ENCODE assay signal across 1 cellular context in the genomic region with DNA sequence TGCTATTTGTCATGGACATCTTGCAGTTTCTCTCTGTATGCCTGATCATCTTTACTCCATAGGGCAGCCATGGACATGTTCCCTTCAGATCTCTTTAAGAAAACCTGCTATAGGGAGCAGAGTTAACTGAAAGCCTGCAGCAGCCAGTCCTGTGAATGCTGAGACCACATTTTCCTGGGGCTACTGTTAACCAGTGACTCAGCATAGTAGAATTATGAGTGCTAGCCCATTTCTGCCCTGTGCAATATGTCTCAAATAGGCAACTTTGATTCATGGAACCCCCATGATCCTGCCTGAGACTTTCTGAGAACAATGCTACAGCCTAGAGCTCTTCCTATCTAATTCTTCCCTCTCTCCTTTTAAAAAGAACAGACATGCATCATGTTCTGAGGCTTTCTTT.
TF ChIP-seq lines count a peak whose summit lies in the region.

No MANE protein-coding gene starts in this region.

TF ChIP-seq in HepG2, 621 proteins besides CTCF, POLR2A, EP300 and RAD21:
- TF ChIP-seq AHDC1 (CRISPR knock-in tag; IDR thresholded peaks at IDR 0.05; ENCODE audit: borderline replicate concordance) (no peak), MLLT10 (CRISPR knock-in tag; IDR thresholded peaks at IDR 0.05) (no peak), ZNF17 (CRISPR knock-in tag; IDR thresholded peaks at IDR 0.05) (no peak), THRA (CRISPR knock-in tag; IDR thresholded peaks at IDR 0.05; ENCODE audit: borderline replicate concordance) (no peak), ZNF691 (CRISPR knock-in tag; IDR thresholded peaks at IDR 0.05; ENCODE audit: borderline replicate concordance, low read depth) (no peak), HMGA1 (CRISPR knock-in tag; conservative IDR thresholded peaks at IDR 0.05) (no peak), ZNF740 (CRISPR knock-in tag; IDR thresholded peaks at IDR 0.05) (no peak), ZBTB38 (CRISPR knock-in tag; IDR thresholded peaks at IDR 0.05) (no peak), ZNF7 (CRISPR knock-in tag; IDR thresholded peaks at IDR 0.05) (no peak), MZF1 (CRISPR knock-in tag; IDR thresholded peaks at IDR 0.05; ENCODE audit: borderline replicate concordance) (no peak)
- TF ChIP-seq, protein P1, sequence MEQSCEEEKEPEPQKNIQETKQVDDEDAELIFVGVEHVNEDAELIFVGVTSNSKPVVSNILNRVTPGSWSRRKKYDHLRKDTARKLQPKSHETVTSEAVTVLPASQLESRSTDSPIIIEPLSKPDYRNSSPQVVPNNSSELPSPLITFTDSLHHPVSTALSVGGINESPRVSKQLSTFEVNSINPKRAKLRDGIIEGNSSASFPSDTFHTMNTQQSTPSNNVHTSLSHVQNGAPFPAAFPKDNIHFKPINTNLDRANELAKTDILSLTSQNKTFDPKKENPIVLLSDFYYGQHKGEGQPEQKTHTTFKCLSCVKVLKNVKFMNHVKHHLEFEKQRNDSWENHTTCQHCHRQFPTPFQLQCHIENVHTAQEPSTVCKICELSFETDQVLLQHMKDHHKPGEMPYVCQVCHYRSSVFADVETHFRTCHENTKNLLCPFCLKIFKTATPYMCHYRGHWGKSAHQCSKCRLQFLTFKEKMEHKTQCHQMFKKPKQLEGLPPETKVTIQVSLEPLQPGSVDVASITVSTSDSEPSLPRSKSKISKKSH (CRISPR knock-in tag; IDR thresholded peaks at IDR 0.05; ENCODE audit: borderline replicate concordance) = no peak
- TF ChIP-seq, protein P2, sequence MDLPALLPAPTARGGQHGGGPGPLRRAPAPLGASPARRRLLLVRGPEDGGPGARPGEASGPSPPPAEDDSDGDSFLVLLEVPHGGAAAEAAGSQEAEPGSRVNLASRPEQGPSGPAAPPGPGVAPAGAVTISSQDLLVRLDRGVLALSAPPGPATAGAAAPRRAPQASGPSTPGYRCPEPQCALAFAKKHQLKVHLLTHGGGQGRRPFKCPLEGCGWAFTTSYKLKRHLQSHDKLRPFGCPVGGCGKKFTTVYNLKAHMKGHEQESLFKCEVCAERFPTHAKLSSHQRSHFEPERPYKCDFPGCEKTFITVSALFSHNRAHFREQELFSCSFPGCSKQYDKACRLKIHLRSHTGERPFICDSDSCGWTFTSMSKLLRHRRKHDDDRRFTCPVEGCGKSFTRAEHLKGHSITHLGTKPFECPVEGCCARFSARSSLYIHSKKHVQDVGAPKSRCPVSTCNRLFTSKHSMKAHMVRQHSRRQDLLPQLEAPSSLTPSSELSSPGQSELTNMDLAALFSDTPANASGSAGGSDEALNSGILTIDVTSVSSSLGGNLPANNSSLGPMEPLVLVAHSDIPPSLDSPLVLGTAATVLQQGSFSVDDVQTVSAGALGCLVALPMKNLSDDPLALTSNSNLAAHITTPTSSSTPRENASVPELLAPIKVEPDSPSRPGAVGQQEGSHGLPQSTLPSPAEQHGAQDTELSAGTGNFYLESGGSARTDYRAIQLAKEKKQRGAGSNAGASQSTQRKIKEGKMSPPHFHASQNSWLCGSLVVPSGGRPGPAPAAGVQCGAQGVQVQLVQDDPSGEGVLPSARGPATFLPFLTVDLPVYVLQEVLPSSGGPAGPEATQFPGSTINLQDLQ (CRISPR knock-in tag; IDR thresholded peaks at IDR 0.05) = no peak
- TF ChIP-seq, protein P3, sequence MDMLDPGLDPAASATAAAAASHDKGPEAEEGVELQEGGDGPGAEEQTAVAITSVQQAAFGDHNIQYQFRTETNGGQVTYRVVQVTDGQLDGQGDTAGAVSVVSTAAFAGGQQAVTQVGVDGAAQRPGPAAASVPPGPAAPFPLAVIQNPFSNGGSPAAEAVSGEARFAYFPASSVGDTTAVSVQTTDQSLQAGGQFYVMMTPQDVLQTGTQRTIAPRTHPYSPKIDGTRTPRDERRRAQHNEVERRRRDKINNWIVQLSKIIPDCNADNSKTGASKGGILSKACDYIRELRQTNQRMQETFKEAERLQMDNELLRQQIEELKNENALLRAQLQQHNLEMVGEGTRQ (IDR thresholded peaks at IDR 0.05; ENCODE audit: low read depth, low read length) = no peak
- TF ChIP-seq, protein P3 (CRISPR knock-in tag; IDR thresholded peaks at IDR 0.05; ENCODE audit: borderline replicate concordance) = no peak
